ENCODE assay signal across 13 cellular contexts in genomic region chr13:77136902-77137420, GRCh38.
A peak's percentile ranks its signal among the peaks of the same experiment; 100 is the strongest.
DNase-seq lines count a peak whose midpoint lies in the region; ATAC-seq and TF ChIP-seq lines count a peak whose summit lies in the region.
"Had no signal": no experiment of that assay in that cellular context is flagged by ENCODE, and none has a peak within 500 bp of the region (broad histone marks: within the 10 kb centered on the region; RNA-seq: fewer than 3 reads in every experiment).

No MANE protein-coding gene starts in this region.

- H3K4me3 Mint-ChIP-seq in IgD-negative memory B cell: no peak overlapping the region

- H3K4me2 ChIP-seq in mesenchymal stem cell (ENCODE audit: low read length, poor library complexity, severe bottlenecking): no peak overlapping the region
- H3K4me2 ChIP-seq: BLaER1 treated with 17β-estradiol and CSF1 and Interleukin-3, amounts not matched to agents 10 nM and 100 nM had no signal

- H2BK12ac ChIP-seq in mesenchymal stem cell (ENCODE audit: low read length in 2 of 2): no peak overlapping the region

- CTCF ChIA-PET in BJ (lab: Yijun Ruan, JAX): interaction anchor here (1.1 kb wide), 1 partner anchor 20 kb away, joined by 3 read pairs; no protein-coding TSS in a partner anchor

- TF ChIP-seq CTCF in BJ (IDR thresholded peaks at IDR 0.05; ENCODE audit: insufficient read depth, low read depth, low read length) (no peak), uterus (IDR thresholded peaks at IDR 0.05) (no peak), heart left ventricle (IDR thresholded peaks at IDR 0.05) (no peak)

- no peak overlapping the region for H2BK15ac ChIP-seq in mesenchymal stem cell (ENCODE audit: low read depth, poor library complexity, severe bottlenecking)

- H3K27ac Mint-ChIP-seq in IgD-negative memory B cell: peak overlapping the region in 2 of 3 donors; percentile 24 to 77

- H3K27ac ChIP-seq in mesenchymal stem cell (ENCODE audit: low read length, poor library complexity, severe bottlenecking) (no peak overlapping the region), uterus (no peak overlapping the region), heart left ventricle (no peak overlapping the region)
- H3K27ac ChIP-seq: BLaER1 treated with 17β-estradiol and CSF1 and Interleukin-3, amounts not matched to agents 10 nM and 100 nM had no signal

- no peak overlapping the region for H2BK120ac ChIP-seq in mesenchymal stem cell (ENCODE audit: low read depth, low read length)

- POLR2A ChIA-PET in BJ (lab: Charles Lee): no interaction called here

- H3K36me3 ChIP-seq in BJ (ENCODE audit: control insufficient read depth, insufficient read depth, low read length) (peaks cover 4% of the 10 kb centered on the region), mesenchymal stem cell (ENCODE audit: control insufficient read depth in 1 of 2, insufficient read depth in 2 of 2, low read depth in 1 of 2, low read length in 2 of 2) (peaks cover 3 to 76% of the 10 kb centered on the region in 2 experiments), uterus (no peaks in the 10 kb centered on the region), heart left ventricle (peaks cover 0 to 95% (median 66%) of the 10 kb centered on the region in 9 donors)

- no peaks in the 10 kb centered on the region for H3K79me1 ChIP-seq in mesenchymal stem cell (replicated peaks; ENCODE audit: low read length, poor library complexity, severe bottlenecking)

- no peak overlapping the region for H3K14ac ChIP-seq in mesenchymal stem cell (ENCODE audit: low read length in 2 of 2)

- H3K4me1 ChIP-seq in mesenchymal stem cell (ENCODE audit: control insufficient read depth, insufficient read depth, low read depth, low read length) (no peaks in the 10 kb centered on the region), uterus (no peaks in the 10 kb centered on the region), heart left ventricle (peaks cover 0 to 3% (median 0%) of the 10 kb centered on the region in 12 donors)
- H3K4me1 ChIP-seq: BLaER1 treated with 17β-estradiol and CSF1 and Interleukin-3, amounts not matched to agents 10 nM and 100 nM had no signal

- 0% methylated on average over 1 of the region's 3 CpGs for WGBS in mesenchymal stem cell
- WGBS in heart left ventricle, 4 donors: 71 to 83% (median 82%) methylated on average over 3 of the region's 3 CpGs

- no peaks in the 10 kb centered on the region for H3K27me3 Mint-ChIP-seq in IgD-negative memory B cell

- no peak overlapping the region for H3K18ac ChIP-seq in mesenchymal stem cell (ENCODE audit: low read depth in 1 of 2, low read length in 2 of 2)

- TF ChIP-seq POLR2A in uterus (IDR thresholded peaks at IDR 0.05) (no peak), heart left ventricle (IDR thresholded peaks at IDR 0.05) (no peak)

- no peak overlapping the region for H4K91ac ChIP-seq in mesenchymal stem cell (ENCODE audit: low read length)

- H3K4ac ChIP-seq in mesenchymal stem cell (ENCODE audit: low read depth in 1 of 2, low read length in 2 of 2): no peak overlapping the region

- H3K4me1 Mint-ChIP-seq in IgD-negative memory B cell: peaks cover 6 to 19% (median 6%) of the 10 kb centered on the region in 3 donors

- ATAC-seq in heart left ventricle: no peak

- H2AK5ac ChIP-seq in mesenchymal stem cell (ENCODE audit: low read length, severe bottlenecking): no peak overlapping the region

- peak; percentile 19 for DNase-seq in BJ (ENCODE audit: low read depth)
- peak; percentile 44 for DNase-seq in cerebellar cortex (ENCODE audit: low spot score)
- DNase-seq in mesenchymal stem cell: peak; percentile 89
- DNase-seq in uterus: no peak
- no peak for DNase-seq in heart left ventricle
- no peak for DNase-seq in DMS153 (lab: John Stamatoyannopoulos, UW)
- DNase-seq in SKM-1 (lab: John Stamatoyannopoulos, UW; ENCODE audit: unreplicated experiment): no peak
- DNase-seq: amygdala; NCI-H510A; stimulated activated CD8-positive, alpha-beta memory T cell treated with anti-CD3 and anti-CD28 coated beads, Interleukin-4, amount 100 ng/mL, for 48 hours; T-helper 9 cell had no signal

- H3K36me3 Mint-ChIP-seq in IgD-negative memory B cell: peaks cover 25% of the 10 kb centered on the region

- no peak overlapping the region for H2AFZ ChIP-seq in mesenchymal stem cell (ENCODE audit: low read depth, low read length)

- intact Hi-C loops in uterus (cut with DNase I; ENCODE audit: low total_unique reads) (no loop called here), heart left ventricle (cut with DNase I) (no loop called here)

- H3K4me3 ChIP-seq in BJ (ENCODE audit: low read depth, low read length) (no peak overlapping the region), mesenchymal stem cell (ENCODE audit: insufficient read depth in 1 of 2, low read depth in 1 of 2, low read length in 2 of 2) (no peak overlapping the region), uterus (no peak overlapping the region), heart left ventricle (no peak overlapping the region)
- H3K4me3 ChIP-seq: BLaER1 treated with 17β-estradiol and CSF1 and Interleukin-3, amounts not matched to agents 10 nM and 100 nM had no signal

- no peaks in the 10 kb centered on the region for H3K27me3 ChIP-seq in BJ (ENCODE audit: control insufficient read depth, insufficient read depth, low read length)
- no peaks in the 10 kb centered on the region for H3K27me3 ChIP-seq in mesenchymal stem cell (ENCODE audit: control insufficient read depth in 1 of 2, insufficient read depth in 1 of 2, low read length in 2 of 2)
- H3K27me3 ChIP-seq in uterus: no peaks in the 10 kb centered on the region
- H3K27me3 ChIP-seq in heart left ventricle: no peaks in the 10 kb centered on the region
- H3K27me3 ChIP-seq: BLaER1 treated with 17β-estradiol and CSF1 and Interleukin-3, amounts not matched to agents 10 nM and 100 nM had no signal

- H3K9ac ChIP-seq in mesenchymal stem cell (ENCODE audit: low read length): no peak overlapping the region
- H3K9ac ChIP-seq: BLaER1 treated with 17β-estradiol and CSF1 and Interleukin-3, amounts not matched to agents 10 nM and 100 nM had no signal

- no peak overlapping the region for H4K8ac ChIP-seq in mesenchymal stem cell (ENCODE audit: low read length)

- no peak overlapping the region for H3K23ac ChIP-seq in mesenchymal stem cell (ENCODE audit: low read length in 2 of 2)

- H3K9me3 ChIP-seq in mesenchymal stem cell (ENCODE audit: control insufficient read depth, low read length) (no peaks in the 10 kb centered on the region), uterus (no peaks in the 10 kb centered on the region), heart left ventricle (no peaks in the 10 kb centered on the region)
- H3K9me3 ChIP-seq: BLaER1 treated with 17β-estradiol and CSF1 and Interleukin-3, amounts not matched to agents 10 nM and 100 nM had no signal

- no peaks in the 10 kb centered on the region for H3K9me3 Mint-ChIP-seq in IgD-negative memory B cell

- H2BK5ac ChIP-seq in mesenchymal stem cell (ENCODE audit: low read depth, low read length, poor library complexity, severe bottlenecking): no peak overlapping the region

Comparison
In these comparisons a context has a peak if more than half of its experiments do, and no peak if none do; other contexts are left out.
1. DNase-seq: peak in BJ (single experiment), cerebellar cortex (single experiment) and mesenchymal stem cell (single experiment); none in uterus (0 of 2), heart left ventricle (0 of 5), DMS153 (single experiment) and SKM-1 (single experiment).